In the genomic region with DNA sequence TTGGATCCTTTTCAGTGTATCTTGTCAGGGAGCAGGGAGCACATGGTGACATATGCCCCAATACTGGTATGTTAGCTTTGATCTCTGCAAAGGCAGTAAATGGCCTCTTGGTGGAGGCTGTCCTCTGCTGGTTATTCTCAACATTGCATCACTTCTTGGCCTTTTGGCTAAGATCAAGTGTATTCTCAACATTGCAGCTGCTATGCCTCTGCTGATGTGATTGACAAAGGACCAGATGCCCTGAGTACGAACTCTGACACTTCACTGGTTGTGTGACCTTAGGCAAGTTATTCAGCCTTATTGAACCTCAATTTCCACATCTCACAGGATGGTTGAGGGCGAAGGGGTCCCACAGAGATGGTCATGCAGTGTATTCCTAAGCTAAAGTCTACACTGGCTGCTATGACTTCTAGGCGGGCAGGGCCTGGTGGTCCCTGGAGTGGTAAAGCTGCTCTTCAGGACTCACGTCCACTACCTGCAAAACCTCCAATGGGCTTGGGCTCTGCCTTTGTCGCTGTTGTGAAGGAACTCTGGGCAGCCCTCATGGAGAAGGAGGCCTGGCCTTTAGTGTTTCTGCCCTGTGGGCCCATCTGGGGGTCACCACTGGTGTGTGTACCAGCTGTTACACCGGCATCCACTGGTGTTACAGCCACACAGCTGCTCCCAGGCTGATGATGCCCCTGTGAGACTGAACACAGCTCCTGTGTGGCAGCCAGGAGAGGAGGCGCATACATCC, we compare ENCODE assay signal across 8 cellular contexts.
DNase-seq lines count a peak whose midpoint lies in the region; ATAC-seq, FAIRE-seq and TF ChIP-seq lines count a peak whose summit lies in the region.

No MANE protein-coding gene starts in this region.

- TF ChIP-seq CTCF in MM.1S (IDR thresholded peaks at IDR 0.05; ENCODE audit: low read length) = peak; percentile 70

- no peak overlapping the region for H2AFZ ChIP-seq in MM.1S (ENCODE audit: low read length)

- H3K36me3 Mint-ChIP-seq in activated naive CD8-positive, alpha-beta T cell treated with anti-CD3 and anti-CD28 coated beads, Interleukin-2, amount 50 U/mL, for 24 hours (ENCODE audit: low read depth) = no peaks in the 10 kb centered on the region

- H3F3A ChIP-seq in MM.1S (ENCODE audit: insufficient read depth, low read length) = no peaks in the 10 kb centered on the region

- no peaks in the 10 kb centered on the region for H3K79me2 ChIP-seq in MM.1S (ENCODE audit: low read length)

- H3K9me3 Mint-ChIP-seq in activated naive CD8-positive, alpha-beta T cell treated with anti-CD3 and anti-CD28 coated beads, Interleukin-2, amount 50 U/mL, for 24 hours = no peaks in the 10 kb centered on the region

- no peaks in the 10 kb centered on the region for H3K9me2 ChIP-seq in MM.1S (replicated peaks; ENCODE audit: insufficient read depth, low read length)

- peaks cover 20% of the 10 kb centered on the region for H3K4me1 Mint-ChIP-seq in activated naive CD8-positive, alpha-beta T cell treated with anti-CD3 and anti-CD28 coated beads, Interleukin-2, amount 50 U/mL, for 24 hours

- no peaks in the 10 kb centered on the region for H3K27me3 ChIP-seq in MM.1S (replicated peaks; ENCODE audit: insufficient read depth, low read length)

- no peak overlapping the region for H3K27ac Mint-ChIP-seq in activated naive CD8-positive, alpha-beta T cell treated with anti-CD3 and anti-CD28 coated beads, Interleukin-2, amount 50 U/mL, for 24 hours

- DNase-seq in DMS79 (lab: John Stamatoyannopoulos, UW) (peak; percentile 20), MM.1S (peak; percentile 50), RCC 7860 (ENCODE audit: low spot score) (peak; percentile 74), left cardiac atrium (peak; percentile 46), putamen (ENCODE audit: low spot score) (peak; percentile 57)
- DNase-seq in activated naive CD8-positive, alpha-beta T cell treated with anti-CD3 and anti-CD28 coated beads, Interleukin-2, amount 50 U/mL, for 24 hours = peak; percentile 35

- no peak overlapping the region for H3K4me3 ChIP-seq in MM.1S (ENCODE audit: low read length)

- no peaks in the 10 kb centered on the region for H3K36me3 ChIP-seq in MM.1S (replicated peaks; ENCODE audit: insufficient read depth, low read length)

- H3K27ac ChIP-seq in MM.1S (ENCODE audit: low read length) = no peak overlapping the region

- no peak overlapping the region for H3K4me3 Mint-ChIP-seq in activated naive CD8-positive, alpha-beta T cell treated with anti-CD3 and anti-CD28 coated beads, Interleukin-2, amount 50 U/mL, for 24 hours

- peak; percentile 84 for ATAC-seq in GM21723 (IDR thresholded peaks at IDR 0.05; ENCODE audit: unreplicated experiment)
- peak; percentile 48 for ATAC-seq in activated naive CD8-positive, alpha-beta T cell treated with anti-CD3 and anti-CD28 coated beads, Interleukin-2, amount 50 U/mL, for 24 hours
- peak; percentile 76 to 82 for ATAC-seq in left cardiac atrium
- no peak for ATAC-seq in GM21423 (IDR thresholded peaks at IDR 0.05; ENCODE audit: unreplicated experiment)

- no peaks in the 10 kb centered on the region for H3K27me3 Mint-ChIP-seq in activated naive CD8-positive, alpha-beta T cell treated with anti-CD3 and anti-CD28 coated beads, Interleukin-2, amount 50 U/mL, for 24 hours

- H4K20me1 ChIP-seq in MM.1S (ENCODE audit: insufficient read depth, low read length) = no peaks in the 10 kb centered on the region

- no peaks in the 10 kb centered on the region for H3K9me3 ChIP-seq in MM.1S (replicated peaks; ENCODE audit: insufficient read depth, low read length)

- H3K4me2 ChIP-seq in MM.1S (ENCODE audit: low read depth, low read length) = no peak overlapping the region

- H3K9ac ChIP-seq in MM.1S (ENCODE audit: low read length) = no peak overlapping the region

- FAIRE-seq in RCC 7860 (lab: Jason Lieb, UNC) = peak; percentile 61

- intact Hi-C loops in left cardiac atrium (cut with DNase I) = loop anchor here (1.0 to 2.0 kb wide), 4 partner anchors 133 to 375 kb away; partner anchors contain the start of gene BCAR3 (in 1 of the 2)

- no peaks in the 10 kb centered on the region for H3K4me1 ChIP-seq in MM.1S (ENCODE audit: low read length)

Comparison
In these comparisons a context has a peak if more than half of its experiments do, and no peak if none do; other contexts are left out.
1. DNase-seq: peak in every context shown above with its lines; median percentile 74 in RCC 7860; 57 in putamen; 50 in MM.1S; 46 in left cardiac atrium; 35 in activated naive CD8-positive, alpha-beta T cell treated with anti-CD3 and anti-CD28 coated beads, Interleukin-2, amount 50 U/mL, for 24 hours; 20 in DMS79.